8 cellular contexts compared by ENCODE assay signal in genomic region chr9:75892168-75892901, GRCh38. TPM values are rescaled to one million over a fixed set of nuclear protein-coding genes. Genes with fewer than 3 reads are reported as not detected.
DNase-seq lines count a peak whose midpoint lies in the region; ATAC-seq and TF ChIP-seq lines count a peak whose summit lies in the region.

No MANE protein-coding gene starts in this region.

- peaks cover 0 to 7% of the 10 kb centered on the region in 2 donors for H3K36me3 Mint-ChIP-seq in CD4-positive, alpha-beta memory T cell

- no peak for TF ChIP-seq CTCF in coronary artery (IDR thresholded peaks at IDR 0.05)

- H3K27me3 ChIP-seq in CD4-positive, alpha-beta memory T cell (ENCODE audit: insufficient read depth, low read length), result no peaks in the 10 kb centered on the region

- H3K9me3 ChIP-seq in CD4-positive, alpha-beta memory T cell (ENCODE audit: control insufficient read depth in 1 of 2, low read length in 2 of 2), result no peaks in the 10 kb centered on the region

- peaks cover 24% of the 10 kb centered on the region for H3K4me1 ChIP-seq in CD4-positive, alpha-beta memory T cell (ENCODE audit: insufficient read depth, low read length)

- peak overlapping the region; percentile 91 to 98 (median 93) for H3K4me3 Mint-ChIP-seq in CD4-positive, alpha-beta memory T cell

- CTCF ChIA-PET in CD4-positive, alpha-beta memory T cell (lab: Charles Lee; ENCODE audit: partially characterized antibody), result no interaction called here

- no peaks in the 10 kb centered on the region for H3K36me3 ChIP-seq in CD4-positive, alpha-beta memory T cell (ENCODE audit: insufficient read depth, low read length)

- H3K27ac ChIP-seq in CD4-positive, alpha-beta memory T cell (ENCODE audit: low read depth, low read length), result no peak overlapping the region
- peak overlapping the region; percentile 96 to 98 for H3K27ac ChIP-seq in coronary artery

- no peaks in the 10 kb centered on the region for H3K9me3 Mint-ChIP-seq in CD4-positive, alpha-beta memory T cell

- peak overlapping the region in 1 of 2 donors; percentile 58 for H3K4me3 ChIP-seq in CD4-positive, alpha-beta memory T cell (ENCODE audit: low read length in 2 of 2)
- peak overlapping the region; percentile 96 for H3K4me3 ChIP-seq in coronary artery

- intact Hi-C loops in CD4-positive, alpha-beta memory T cell (cut with micrococcal nuclease), result loop anchor here (5.0 to 10.0 kb wide), 2 partner anchors 182 to 1285 kb away; partner anchors contain the start of gene VPS13A

- peak overlapping the region in 3 of 7 donors; percentile 16 to 75 (median 63) for H3K27ac Mint-ChIP-seq in CD4-positive, alpha-beta memory T cell

- ATAC-seq in stimulated activated naive CD8-positive, alpha-beta T cell treated with anti-CD3 and anti-CD28 coated beads, Interleukin-15, Interleukin-2, amounts not matched to agents 100 U/mL and 50 U/mL, for 24 hours, result peak; percentile 30
- ATAC-seq in HG02610 (IDR thresholded peaks at IDR 0.05; ENCODE audit: unreplicated experiment) (no peak), HG03280 (IDR thresholded peaks at IDR 0.05; ENCODE audit: unreplicated experiment) (no peak)

- POLR2A ChIA-PET in CD4-positive, alpha-beta memory T cell (lab: Charles Lee; ENCODE audit: partially characterized antibody), result interaction anchor here (0.8 kb wide), 1 partner anchor 805 kb away, joined by 3 read pairs; no protein-coding TSS in a partner anchor

- H3K27me3 Mint-ChIP-seq in CD4-positive, alpha-beta memory T cell, result peaks cover 2 to 7% of the 10 kb centered on the region in 2 donors

- H3K4me1 Mint-ChIP-seq in CD4-positive, alpha-beta memory T cell, result peaks cover 27 to 53% (median 40%) of the 10 kb centered on the region in 4 donors

- DNase-seq in CD4-positive, alpha-beta memory T cell, result peak in 2 of 5 donors; percentile 4
- DNase-seq in RKO (ENCODE audit: low spot score) (peak; percentile 73), coronary artery (ENCODE audit: low spot score) (peak; percentile 77), medulla oblongata (ENCODE audit: extremely low spot score) (peak; percentile 42), KG1 (lab: John Stamatoyannopoulos, UW) (no peak)
- DNase-seq in stimulated activated naive CD8-positive, alpha-beta T cell treated with anti-CD3 and anti-CD28 coated beads, Interleukin-15, Interleukin-2, amounts not matched to agents 100 U/mL and 50 U/mL, for 24 hours, result peak; percentile 59

RNA-seq across cellular contexts. Expression of gene PCSK5, which starts 1.9 kb away (rescaled TPM):
- 1 to 10 TPM; 7.9 to 8.4 TPM for total RNA-seq in CD4-positive, alpha-beta memory T cell
- 1 to 10 TPM; 3.4 to 5.1 TPM for polyA plus RNA-seq in CD4-positive, alpha-beta memory T cell
